Comparison of ENCODE assay signal across 8 cellular contexts in the genomic region with DNA sequence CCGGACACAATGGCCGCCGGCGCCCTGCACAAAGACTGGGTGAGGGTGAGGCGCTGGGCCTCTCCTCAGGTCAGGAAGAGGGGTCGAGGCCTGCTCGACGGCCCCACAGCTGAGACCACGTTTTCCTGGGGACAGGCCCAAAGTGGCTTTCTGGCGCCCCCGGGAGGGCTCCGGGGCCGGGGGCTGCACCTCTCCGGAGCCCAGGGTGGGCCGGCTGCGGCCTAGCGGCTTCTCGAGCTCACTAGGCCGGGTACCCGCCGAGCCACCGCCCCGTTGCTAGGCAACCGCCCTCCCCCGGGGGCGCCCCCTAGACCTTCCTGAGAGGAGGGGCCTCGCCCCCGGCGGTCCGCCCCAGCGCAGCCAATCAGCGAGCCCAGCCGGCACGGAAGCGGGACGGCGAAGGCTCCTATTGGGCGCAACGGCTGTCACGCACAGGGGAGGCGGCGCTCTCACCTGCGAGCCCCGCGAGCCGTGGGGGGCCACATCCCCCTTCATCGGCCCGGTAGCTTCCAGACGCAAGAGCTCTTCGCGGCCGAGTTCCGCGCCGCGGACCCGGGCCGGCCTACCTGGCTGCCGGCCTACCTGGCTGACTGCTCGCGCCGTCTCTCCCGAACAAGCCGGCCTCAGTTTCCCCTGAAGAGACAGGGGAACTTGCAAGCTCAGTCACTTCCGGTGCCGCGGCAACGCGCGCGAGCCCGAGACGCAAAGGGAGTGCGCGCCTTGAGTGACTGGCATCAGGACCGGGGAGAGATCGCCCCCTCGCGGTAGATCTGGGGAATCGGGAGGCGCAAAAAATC. TPM values are rescaled to one million over a fixed set of nuclear protein-coding genes. Genes with fewer than 3 reads are reported as not detected.
DNase-seq lines count a peak whose midpoint lies in the region; ATAC-seq and TF ChIP-seq lines count a peak whose summit lies in the region.

No MANE protein-coding gene starts in this region.

- H3K9me3 ChIP-seq in DOHH2 (ENCODE audit: control insufficient read depth, insufficient read depth, low read length), result no peaks in the 10 kb centered on the region
- H3K9me3 ChIP-seq in PC-3 (ENCODE audit: low read length), result no peaks in the 10 kb centered on the region
- H3K9me3 ChIP-seq in esophagus muscularis mucosa, result no peaks in the 10 kb centered on the region

- TF ChIP-seq CTCF in DOHH2 (IDR thresholded peaks at IDR 0.05; ENCODE audit: low read depth, low read length, poor library complexity, severe bottlenecking) (peak; percentile 90), PC-3 (conservative IDR thresholded peaks at IDR 0.05; ENCODE audit: low read depth, low read length) (peak; percentile 93), esophagus muscularis mucosa (IDR thresholded peaks at IDR 0.05) (peak; percentile 95 to 98 (median 98))

- TF ChIP-seq POLR2A in esophagus muscularis mucosa (IDR thresholded peaks at IDR 0.05; ENCODE audit: low read depth), result peak; percentile 64

- H3K4me2 ChIP-seq in DOHH2 (ENCODE audit: low read length) (peak overlapping the region; percentile 98), PC-3 (ENCODE audit: low read length) (peak overlapping the region; percentile 98)

- no peaks in the 10 kb centered on the region for H3K9me3 Mint-ChIP-seq in naive B cell
- H3K9me3 Mint-ChIP-seq in stimulated activated effector memory CD8-positive, alpha-beta T cell treated with anti-CD3 and anti-CD28 coated beads, Interleukin-12 subunit alpha, Interleukin-12 subunit beta, amount 100 ng/mL, for 72 hours, result no peaks in the 10 kb centered on the region

- peak overlapping the region; percentile 90 for H2AFZ ChIP-seq in PC-3 (ENCODE audit: low read length)

- H3K9me2 ChIP-seq in DOHH2 (replicated peaks; ENCODE audit: control insufficient read depth, low read length) (no peaks in the 10 kb centered on the region), PC-3 (replicated peaks; ENCODE audit: low read length) (no peaks in the 10 kb centered on the region)

- BruUV-seq in PC-3 (replicated peaks; lab: Mats Ljungman, UMichigan), result no TSS peak

- peak overlapping the region; percentile 76 to 99 (median 98) for H3K27ac Mint-ChIP-seq in naive B cell
- peak overlapping the region; percentile 97 for H3K27ac Mint-ChIP-seq in stimulated activated effector memory CD8-positive, alpha-beta T cell treated with anti-CD3 and anti-CD28 coated beads, Interleukin-12 subunit alpha, Interleukin-12 subunit beta, amount 100 ng/mL, for 72 hours

- peak; percentile 98 for DNase-seq in KBM-7
- peak; percentile 97 for DNase-seq in PC-3
- DNase-seq in activated T-cell treated with anti-CD3 and anti-CD28 coated beads, Interleukin-2, amount 50 U/mL, for 48 hours, result peak; percentile 98 to 99
- DNase-seq in esophagus muscularis mucosa (ENCODE audit: extremely low spot score), result peak; percentile 99
- DNase-seq in naive B cell, result peak; percentile 100
- peak; percentile 97 to 99 for DNase-seq in stimulated activated effector memory CD8-positive, alpha-beta T cell treated with anti-CD3 and anti-CD28 coated beads, Interleukin-12 subunit alpha, Interleukin-12 subunit beta, amount 100 ng/mL, for 72 hours (ENCODE audit: low spot score in 2 of 2)

- peaks cover 38% of the 10 kb centered on the region for H3K36me3 ChIP-seq in DOHH2 (ENCODE audit: control insufficient read depth, low read length)
- peaks cover 27% of the 10 kb centered on the region for H3K36me3 ChIP-seq in PC-3 (ENCODE audit: low read depth, low read length)
- peaks cover 0 to 24% (median 4%) of the 10 kb centered on the region in 4 donors for H3K36me3 ChIP-seq in esophagus muscularis mucosa

- WGBS in esophagus muscularis mucosa, result 1% methylated on average over 26 of the region's 81 CpGs

- H4K20me1 ChIP-seq in DOHH2 (ENCODE audit: control insufficient read depth, insufficient read depth, low read depth, low read length) (no peaks in the 10 kb centered on the region), PC-3 (ENCODE audit: low read length) (0 out of 2 replicates have a peak, but pooled peaks cover 4% of the 10 kb centered on the region)

- peak overlapping the region; percentile 87 to 98 (median 96) for H3K4me3 Mint-ChIP-seq in naive B cell
- H3K4me3 Mint-ChIP-seq in stimulated activated effector memory CD8-positive, alpha-beta T cell treated with anti-CD3 and anti-CD28 coated beads, Interleukin-12 subunit alpha, Interleukin-12 subunit beta, amount 100 ng/mL, for 72 hours, result peak overlapping the region; percentile 96

- in situ Hi-C loops in KBM-7 (cut with MboI; ENCODE audit: low pct_unique_long_range_greater_than_20kb, low sequenced_read_pairs), result loop anchor here (10.0 kb wide), 1 partner anchor 59 kb away; no protein-coding TSS in a partner anchor

- POLR2A ChIA-PET in PC-3 (lab: Charles Lee; ENCODE audit: unreplicated experiment), result interaction anchor here (0.6 to 3.1 kb wide), 12 partner anchors 10 to 90 kb away, joined by 3 to 33 read pairs (median 4); partner anchors contain the start of gene TPX2

- peaks cover 0 to 5% of the 10 kb centered on the region in 2 donors for H3K36me3 Mint-ChIP-seq in naive B cell
- peaks cover 47% of the 10 kb centered on the region for H3K36me3 Mint-ChIP-seq in stimulated activated effector memory CD8-positive, alpha-beta T cell treated with anti-CD3 and anti-CD28 coated beads, Interleukin-12 subunit alpha, Interleukin-12 subunit beta, amount 100 ng/mL, for 72 hours

- H3K27me3 ChIP-seq in DOHH2 (ENCODE audit: control insufficient read depth, low read length) (no peaks in the 10 kb centered on the region), PC-3 (ENCODE audit: low read length) (no peaks in the 10 kb centered on the region), esophagus muscularis mucosa (no peaks in the 10 kb centered on the region)

- peaks cover 44 to 45% (median 44%) of the 10 kb centered on the region in 3 donors for H3K4me1 Mint-ChIP-seq in naive B cell
- H3K4me1 Mint-ChIP-seq in stimulated activated effector memory CD8-positive, alpha-beta T cell treated with anti-CD3 and anti-CD28 coated beads, Interleukin-12 subunit alpha, Interleukin-12 subunit beta, amount 100 ng/mL, for 72 hours, result peaks cover 6% of the 10 kb centered on the region

- H3K4me3 ChIP-seq in DOHH2 (ENCODE audit: low read length) (peak overlapping the region; percentile 96), PC-3 (ENCODE audit: low read length) (peak overlapping the region; percentile 95), esophagus muscularis mucosa (peak overlapping the region; percentile 73 to 89 (median 82))

- H3K4me1 ChIP-seq in DOHH2 (ENCODE audit: control insufficient read depth, low read length), result peaks cover 48% of the 10 kb centered on the region
- peaks cover 25% of the 10 kb centered on the region for H3K4me1 ChIP-seq in PC-3 (ENCODE audit: insufficient read depth, low read length)
- H3K4me1 ChIP-seq in esophagus muscularis mucosa, result peaks cover 12 to 38% (median 31%) of the 10 kb centered on the region in 4 donors

- H3K79me2 ChIP-seq in DOHH2 (ENCODE audit: control insufficient read depth, low read length) (peaks cover 44% of the 10 kb centered on the region), PC-3 (ENCODE audit: low read length) (peaks cover 49% of the 10 kb centered on the region)

- intact Hi-C loops in PC-3 (cut with micrococcal nuclease), result loop anchor here (1.0 to 5.0 kb wide), 3 partner anchors 27 to 161 kb away; no protein-coding TSS in a partner anchor
- intact Hi-C loops in esophagus muscularis mucosa (cut with DNase I), result loop anchor here (1.0 to 5.0 kb wide), 2 partner anchors 62 to 151 kb away; no protein-coding TSS in a partner anchor

- H3K9ac ChIP-seq in PC-3 (ENCODE audit: low read length), result peak overlapping the region; percentile 96

- H3K27ac ChIP-seq in DOHH2 (ENCODE audit: low read depth, low read length), result peak overlapping the region; percentile 78
- peak overlapping the region; percentile 93 for H3K27ac ChIP-seq in PC-3 (ENCODE audit: low read length)
- H3K27ac ChIP-seq in esophagus muscularis mucosa (replicated peaks in 1 of 4), result peak overlapping the region; percentile 93 to 99 (median 96)

- H3F3A ChIP-seq in DOHH2 (ENCODE audit: control insufficient read depth, insufficient read depth) (peaks cover 3% of the 10 kb centered on the region; the same call in 1 of the 2 replicates), PC-3 (ENCODE audit: low read length, unreplicated experiment) (peaks cover 12% of the 10 kb centered on the region)

- no peaks in the 10 kb centered on the region for H3K27me3 Mint-ChIP-seq in naive B cell

- CTCF ChIA-PET in PC-3 (lab: Charles Lee), result interaction anchor here (0.6 to 2.9 kb wide), 22 partner anchors 8 to 161 kb away, joined by 3 to 134 read pairs (median 5); partner anchors contain the start of gene TPX2

- ATAC-seq in GM21723 (IDR thresholded peaks at IDR 0.05; ENCODE audit: unreplicated experiment) (peak; percentile 77), PC-3 (peak; percentile 64), naive B cell (ENCODE audit: low read depth in 2 of 2) (peak; percentile 90 to 91)
- ATAC-seq in stimulated activated effector memory CD8-positive, alpha-beta T cell treated with anti-CD3 and anti-CD28 coated beads, Interleukin-12 subunit alpha, Interleukin-12 subunit beta, amount 100 ng/mL, for 72 hours, result peak; percentile 93

- TF ChIP-seq EP300 in esophagus muscularis mucosa (IDR thresholded peaks at IDR 0.05), result no peak

RNA-seq across cellular contexts. Expression of gene BCL2L1, which starts 0.8 kb away (rescaled TPM):
- 260 and 277 TPM in 2 replicates for total RNA-seq in PC-3 (2014; rRNA removed)
- total RNA-seq in esophagus muscularis mucosa, result 100 to 1,000 TPM in 3 of 4 donors, 10 to 100 TPM in 1; 94.3 to 181 (median 140) TPM
- 10 to 100 TPM in 1 of 6 donors, 1 to 10 TPM in 5; 6.2 to 13.0 (median 8.9) TPM for polyA plus RNA-seq in naive B cell (ENCODE audit: low read depth in 6 of 6)

RNA-seq across cellular contexts. Expression of gene TPX2, which starts 15.6 kb away (rescaled TPM):
- total RNA-seq in PC-3 (2014; rRNA removed) (128 and 151 TPM in 2 replicates), esophagus muscularis mucosa (1 to 10 TPM in 1 of 4 donors, under 1 TPM in 3; under 0.01 to 1.1 (median 0.38) TPM)
- under 1 TPM in 5 of 6 donors, not detected in 1; 0.08 to 0.44 (median 0.18) TPM for polyA plus RNA-seq in naive B cell (ENCODE audit: low read depth in 6 of 6)

Comparison
In these comparisons a context has a peak if more than half of its experiments do, and no peak if none do; other contexts are left out.
1. Peak in every context shown above with its lines: DNase-seq, ATAC-seq, H3K4me3 ChIP-seq and H3K27ac ChIP-seq.
2. RNA of gene TPX2, which starts 15.6 kb away (total RNA-seq): 128 to 151 TPM in PC-3; under 0.01 to 1.1 TPM in esophagus muscularis mucosa; every median in the first group is over 10 times any median in the second.